8 cellular contexts compared by ENCODE assay signal in the genomic region with DNA sequence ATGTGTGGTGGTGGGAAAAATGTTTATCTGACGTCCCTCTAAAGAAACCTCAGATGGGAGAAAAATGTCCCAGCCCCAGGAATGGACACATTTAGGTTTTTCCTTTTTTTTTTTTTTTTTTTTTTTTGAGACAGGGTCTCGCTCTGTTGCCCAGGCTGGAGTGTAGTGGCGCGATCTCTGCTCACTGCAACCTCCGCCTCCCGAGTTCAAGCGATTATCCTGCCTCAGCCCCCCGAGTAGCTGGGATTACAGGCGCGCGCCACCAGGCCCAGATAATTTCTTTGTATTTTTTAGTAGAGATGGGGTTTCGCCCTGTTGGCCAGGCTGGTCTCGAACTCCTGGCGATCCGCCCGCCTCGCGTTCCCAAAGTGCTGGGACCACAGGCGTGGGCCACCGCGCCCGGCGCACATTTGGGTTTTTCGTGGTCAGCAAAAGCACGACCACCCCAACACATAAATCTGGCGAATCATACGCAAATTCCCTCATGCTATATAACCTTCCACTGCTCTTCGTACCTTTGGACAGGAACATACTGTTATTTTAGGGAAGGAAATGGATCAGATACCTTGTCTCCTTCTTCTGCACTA. TPM values are rescaled to one million over a fixed set of nuclear protein-coding genes. Genes with fewer than 3 reads are reported as not detected.
A peak's percentile ranks its signal among the peaks of the same experiment; 100 is the strongest.
DNase-seq lines count a peak whose midpoint lies in the region; ATAC-seq, FAIRE-seq and TF ChIP-seq lines count a peak whose summit lies in the region.
"Not testable (repeated sequence)": the region's sequence is repeated elsewhere in the genome, so short reads cannot be mapped to it uniquely, and the experiment has no call there.

No MANE protein-coding gene starts in this region.

- not testable (repeated sequence) for DNase-seq in GM12864 (ENCODE audit: low read depth); OCI-LY7 (ENCODE audit: low spot score); prostate gland (ENCODE audit: low spot score)
- DNase-seq in activated CD8-positive, alpha-beta memory T cell treated with anti-CD3 and anti-CD28 coated beads, Interleukin-2, amount 50 U/mL, for 48 hours, result peak; percentile 74
- peak; percentile 74 for DNase-seq in kidney
- peak; percentile 8 to 28 for DNase-seq in thyroid gland

- not testable (repeated sequence) for H3K9me2 ChIP-seq in OCI-LY7 (ENCODE audit: insufficient read depth, low read length)

- not testable (repeated sequence) for H3K9me3 ChIP-seq in OCI-LY7 (ENCODE audit: low read length); ectodermal cell (ENCODE audit: control insufficient read depth, low read length); kidney (ENCODE audit: control insufficient read depth in 1 of 2, low read length in 2 of 2); prostate gland; thyroid gland

- H3K4me3 ChIP-seq in GM12864 (ENCODE audit: low read depth, low read length) (peak overlapping the region; percentile 92), OCI-LY7 (ENCODE audit: low read depth, low read length, poor library complexity, severe bottlenecking) (peak overlapping the region; percentile 89), ectodermal cell (ENCODE audit: insufficient read depth, low read depth, low read length) (peak overlapping the region; percentile 71), kidney (ENCODE audit: low read length in 2 of 2) (peak overlapping the region; percentile 99 to 100), prostate gland (peak overlapping the region; percentile 56 to 62), thyroid gland (replicated peaks in 1 of 3) (peak overlapping the region; percentile 9 to 98 (median 63))

- POLR2A ChIA-PET in OCI-LY7 (lab: Charles Lee), result interaction anchor here (0.6 to 7.8 kb wide), 7 partner anchors 10 to 531 kb away, joined by 3 to 78 read pairs (median 6); no protein-coding TSS in a partner anchor

- H4K20me1 ChIP-seq in OCI-LY7 (ENCODE audit: insufficient read depth, low read length), result not testable (repeated sequence)

- peak; percentile 1 for ATAC-seq in HG02852 (IDR thresholded peaks at IDR 0.05; ENCODE audit: unreplicated experiment)

- peak overlapping the region; percentile 71 to 83 for H3K9ac ChIP-seq in kidney (ENCODE audit: low read length in 2 of 2)

- not testable (repeated sequence) for TF ChIP-seq POLR2A in prostate gland (IDR thresholded peaks at IDR 0.05); thyroid gland (IDR thresholded peaks at IDR 0.05)

- peak overlapping the region; percentile 67 for H3K4me2 ChIP-seq in OCI-LY7 (ENCODE audit: low read length)

- not testable (repeated sequence) for TF ChIP-seq CTCF in GM12864 (IDR thresholded peaks at IDR 0.05; ENCODE audit: low read depth, low read length, missing control alignments); OCI-LY7 (conservative IDR thresholded peaks at IDR 0.05; ENCODE audit: low read length); kidney (IDR thresholded peaks at IDR 0.05; ENCODE audit: borderline replicate concordance, extremely low read depth, insufficient read depth); prostate gland (IDR thresholded peaks at IDR 0.05); thyroid gland (IDR thresholded peaks at IDR 0.05)

- H3K79me2 ChIP-seq in OCI-LY7 (ENCODE audit: insufficient read depth, low read depth, low read length), result peaks cover 59% of the 10 kb centered on the region

- H3K27ac ChIP-seq in OCI-LY7 (ENCODE audit: low read depth, low read length, poor library complexity, severe bottlenecking) (peak overlapping the region; percentile 63), ectodermal cell (ENCODE audit: insufficient read depth, low read depth, low read length, poor library complexity, severe bottlenecking) (peak overlapping the region; percentile 90), kidney (ENCODE audit: low read depth in 2 of 2, low read length in 2 of 2) (peak overlapping the region; percentile 16 to 59), prostate gland (peak overlapping the region; percentile 43 to 67), thyroid gland (peak overlapping the region in 2 of 3 donors; percentile 61 to 77)

- H3K27me3 ChIP-seq in ectodermal cell (ENCODE audit: control insufficient read depth, insufficient read depth, low read length, poor library complexity, severe bottlenecking); prostate gland (replicated peaks; ENCODE audit: insufficient read depth); thyroid gland: not testable (repeated sequence)

- 11 to 13% methylated on average over 28 of the region's 28 CpGs for WGBS in ectodermal cell, 2 experiments
- 9% methylated on average over 28 of the region's 28 CpGs for WGBS in prostate gland
- WGBS in thyroid gland, 2 donors, result 8% methylated on average over 27 to 28 of the region's 28 CpGs

- H3K36me3 ChIP-seq in OCI-LY7 (ENCODE audit: insufficient read depth, low read length), result peaks cover 50% of the 10 kb centered on the region
- H3K36me3 ChIP-seq in ectodermal cell (ENCODE audit: control insufficient read depth, insufficient read depth, low read length); kidney (ENCODE audit: control insufficient read depth in 1 of 2, insufficient read depth in 2 of 2, low read length in 2 of 2); prostate gland; thyroid gland: not testable (repeated sequence)

- H3K4me1 ChIP-seq in OCI-LY7 (ENCODE audit: insufficient read depth, low read length, poor library complexity, severe bottlenecking) (peaks cover 38% of the 10 kb centered on the region), thyroid gland (peaks cover 9 to 16% of the 10 kb centered on the region in 2 donors)
- H3K4me1 ChIP-seq in ectodermal cell (ENCODE audit: control insufficient read depth, insufficient read depth, low read length); kidney (ENCODE audit: control insufficient read depth in 1 of 2, insufficient read depth in 1 of 2, low read depth in 1 of 2, low read length in 2 of 2); prostate gland (replicated peaks): not testable (repeated sequence)

- intact Hi-C loops in OCI-LY7 (cut with micrococcal nuclease; ENCODE audit: unreplicated experiment), result loop anchor here (1.0 kb wide), 1 partner anchor 11 kb away; no protein-coding TSS in a partner anchor
- intact Hi-C loops in kidney (cut with DNase I); prostate gland (cut with DNase I); thyroid gland (cut with DNase I): not testable (repeated sequence)

- peak overlapping the region; percentile 81; the same call in 1 of the 2 replicates for H2AFZ ChIP-seq in OCI-LY7 (ENCODE audit: low read length)

- not testable (repeated sequence) for FAIRE-seq in kidney (lab: Jason Lieb, UNC)

- CTCF ChIA-PET in OCI-LY7 (lab: Charles Lee; ENCODE audit: unreplicated experiment), result not testable (repeated sequence)

- BruUV-seq in OCI-LY7 (replicated peaks; lab: Mats Ljungman, UMichigan), result not testable (repeated sequence)

RNA-seq across cellular contexts. Expression of gene MRPS27, which starts 0.5 kb away (rescaled TPM):
- total RNA-seq in OCI-LY7 (2014; rRNA removed; shearing (Covaris generic)), result 54.1 and 62.6 TPM in 2 replicates
- 70.9 and 74.6 TPM in 2 replicates for total RNA-seq in OCI-LY7 (2022)
- 116 TPM for polyA plus RNA-seq in ectodermal cell (2013, experiment 1 of 4)
- polyA plus RNA-seq in ectodermal cell (2013, experiment 2 of 4), result 116 TPM
- polyA plus RNA-seq in ectodermal cell (2013, experiment 3 of 4), result 85.1 TPM
- 90.5 TPM for polyA plus RNA-seq in ectodermal cell (2013, experiment 4 of 4)
- 50.8 TPM for total RNA-seq in kidney
- 40.0 TPM for polyA plus RNA-seq in kidney (ENCODE audit: insufficient read depth, low read depth, low replicate concordance)
- total RNA-seq in prostate gland, result 10 to 100 TPM; 43.3 to 51.1 TPM
- total RNA-seq in thyroid gland, result 10 to 100 TPM; 71.4 to 86.1 (median 80.4) TPM

RNA-seq across cellular contexts. Expression of gene PTCD2, which starts 0.6 kb away (rescaled TPM):
- total RNA-seq in OCI-LY7 (2014; rRNA removed; shearing (Covaris generic)), result 11.7 and 14.1 TPM in 2 replicates
- total RNA-seq in OCI-LY7 (2022) (15.5 and 17.9 TPM in 2 replicates), kidney (9.8 TPM), prostate gland (10 to 100 TPM in 1 of 2 donors, 1 to 10 TPM in 1; 8.9 to 10.2 TPM), thyroid gland (10 to 100 TPM in 3 of 4 donors, 1 to 10 TPM in 1; 7.8 to 15.9 (median 11.5) TPM)
- 14.9 TPM for polyA plus RNA-seq in ectodermal cell (2013, experiment 1 of 4)
- 15.2 TPM for polyA plus RNA-seq in ectodermal cell (2013, experiment 2 of 4)
- 10.6 TPM for polyA plus RNA-seq in ectodermal cell (2013, experiment 3 of 4)
- 13.3 TPM for polyA plus RNA-seq in ectodermal cell (2013, experiment 4 of 4)
- polyA plus RNA-seq in kidney (ENCODE audit: insufficient read depth, low read depth, low replicate concordance), result 7.2 TPM

Comparison
In these comparisons a context has a peak if more than half of its experiments do, and no peak if none do; other contexts are left out.
1. H3K27ac ChIP-seq: peak in every context shown above with its lines; median percentile 90 in ectodermal cell; 69 in thyroid gland; 63 in OCI-LY7; 55 in prostate gland; 38 in kidney.